Comparison of ENCODE assay signal across 1 cellular context in the genomic region with DNA sequence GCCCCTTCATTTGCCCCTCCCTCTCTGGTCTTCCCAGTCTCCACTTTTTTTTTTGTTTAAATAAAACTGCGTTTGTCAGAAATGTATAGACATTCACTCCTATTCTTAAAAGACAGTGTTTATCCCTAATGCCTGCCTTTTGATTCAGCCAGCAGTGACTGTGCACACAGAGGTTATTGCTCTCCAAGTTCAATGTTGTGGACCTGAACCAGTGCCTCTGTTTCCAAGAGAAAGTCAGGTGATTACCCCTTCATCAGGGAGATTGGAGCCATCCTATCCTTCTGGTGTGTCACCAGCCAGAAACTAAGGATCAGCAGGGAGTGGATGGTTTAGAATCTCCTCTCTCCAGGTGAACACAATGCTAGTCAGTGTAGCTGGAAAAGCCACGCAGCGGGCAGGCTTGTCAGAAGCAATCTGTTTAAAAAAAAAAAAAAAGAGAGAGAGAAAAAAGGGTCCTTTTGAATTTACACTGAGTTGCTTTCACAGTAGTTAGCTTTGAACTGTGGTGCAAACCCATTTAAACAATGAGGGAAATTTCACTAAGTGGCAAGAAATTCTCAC.
TF ChIP-seq lines count a peak whose summit lies in the region.

No MANE protein-coding gene starts in this region.

TF ChIP-seq in neural cell, 6 proteins besides CTCF, POLR2A, EP300 and RAD21 (continued from another document):
- peak; percentile 55 for TF ChIP-seq POLR2AphosphoS5 (IDR thresholded peaks at IDR 0.05)
